ENCODE assay signal across 8 cellular contexts in genomic region chrX:11111947-11112346, GRCh38. TPM values are rescaled to one million over a fixed set of nuclear protein-coding genes. Genes with fewer than 3 reads are reported as not detected.
DNase-seq lines count a peak whose midpoint lies in the region; ATAC-seq and TF ChIP-seq lines count a peak whose summit lies in the region.

No MANE protein-coding gene starts in this region.

- no peaks in the 10 kb centered on the region for H3K27me3 ChIP-seq in Caco-2 (replicated peaks; ENCODE audit: control insufficient read depth, insufficient read depth, low read length)
- H3K27me3 ChIP-seq in Panc1 (ENCODE audit: control insufficient read depth, insufficient read depth, low read length), result no peaks in the 10 kb centered on the region
- H3K27me3 ChIP-seq in esophagus muscularis mucosa, result no peaks in the 10 kb centered on the region
- no peaks in the 10 kb centered on the region for H3K27me3 ChIP-seq in parathyroid adenoma (ENCODE audit: control insufficient read depth, insufficient read depth, low read length)

- H3K27ac Mint-ChIP-seq in Caco-2 (ENCODE audit: unreplicated experiment), result peak overlapping the region; percentile 97

- H3K4me1 Mint-ChIP-seq in Caco-2 (ENCODE audit: low read depth, unreplicated experiment), result no peaks in the 10 kb centered on the region

- TF ChIP-seq EP300 in esophagus muscularis mucosa (IDR thresholded peaks at IDR 0.05), result no peak

- CTCF ChIA-PET in Caco-2 (lab: Charles Lee), result no interaction called here
- CTCF ChIA-PET in Panc1 (lab: Charles Lee), result no interaction called here

- in situ Hi-C loops in Panc1 (cut with HindIII; ENCODE audit: low pct_unique_long_range_greater_than_20kb, low sequenced_read_pairs), result no loop called here

- TF ChIP-seq POLR2A in esophagus muscularis mucosa (IDR thresholded peaks at IDR 0.05; ENCODE audit: low read depth), result no peak

- H3K27me3 Mint-ChIP-seq in Caco-2 (ENCODE audit: insufficient read depth, unreplicated experiment), result no peaks in the 10 kb centered on the region

- H3K4me3 ChIP-seq in Caco-2 (ENCODE audit: low read depth, low read length) (peak overlapping the region; percentile 82), Panc1 (ENCODE audit: low read depth in 2 of 2, low read length in 2 of 2) (peak overlapping the region; percentile 67 to 77), esophagus muscularis mucosa (peak overlapping the region; percentile 62 to 75 (median 70)), parathyroid adenoma (ENCODE audit: low read depth, low read length) (peak overlapping the region; percentile 70)

- H3K36me3 ChIP-seq in Caco-2 (ENCODE audit: control insufficient read depth, insufficient read depth, low read length) (no peaks in the 10 kb centered on the region), Panc1 (ENCODE audit: control insufficient read depth, insufficient read depth, low read length) (no peaks in the 10 kb centered on the region), esophagus muscularis mucosa (peaks cover 7 to 30% (median 25%) of the 10 kb centered on the region in 4 donors), parathyroid adenoma (ENCODE audit: control insufficient read depth, insufficient read depth, low read length) (no peaks in the 10 kb centered on the region)

- intact Hi-C loops in Caco-2 (cut with micrococcal nuclease; ENCODE audit: unreplicated experiment) (loop anchor here (5.0 kb wide), 1 partner anchor 785 kb away; no protein-coding TSS in a partner anchor), Panc1 (cut with micrococcal nuclease; ENCODE audit: unreplicated experiment) (loop anchor here (10.0 kb wide), 1 partner anchor 477 kb away; no protein-coding TSS in a partner anchor), esophagus muscularis mucosa (cut with DNase I) (no loop called here)

- BruUV-seq in Caco-2 (replicated peaks; lab: Mats Ljungman, UMichigan) (TSS peak; percentile 46), Panc1 (replicated peaks; lab: Mats Ljungman, UMichigan) (TSS peak; percentile 61)

- H3K9me3 ChIP-seq in Caco-2 (no peaks in the 10 kb centered on the region), Panc1 (ENCODE audit: control insufficient read depth, insufficient read depth, low read depth, low read length) (no peaks in the 10 kb centered on the region), esophagus muscularis mucosa (no peaks in the 10 kb centered on the region), parathyroid adenoma (ENCODE audit: control insufficient read depth, low read length) (no peaks in the 10 kb centered on the region)

- POLR2A ChIA-PET in Caco-2 (lab: Charles Lee) (no interaction called here), Panc1 (lab: Charles Lee) (no interaction called here)

- TF ChIP-seq CTCF in Caco-2 (IDR thresholded peaks at IDR 0.05; ENCODE audit: insufficient read depth in 1 of 2, low read depth in 1 of 2, low read length in 1 of 2, severe bottlenecking in 1 of 2, unreplicated experiment in 1 of 2) (no peak), Panc1 (IDR thresholded peaks at IDR 0.05) (no peak), esophagus muscularis mucosa (IDR thresholded peaks at IDR 0.05) (no peak), parathyroid adenoma (IDR thresholded peaks at IDR 0.05) (no peak)

- H3K79me2 ChIP-seq in parathyroid adenoma, result no peaks in the 10 kb centered on the region

- H3K4me1 ChIP-seq in Caco-2 (no peaks in the 10 kb centered on the region), Panc1 (ENCODE audit: control insufficient read depth, insufficient read depth, low read length) (no peaks in the 10 kb centered on the region), esophagus muscularis mucosa (peaks cover 20 to 28% (median 25%) of the 10 kb centered on the region in 4 donors), parathyroid adenoma (peaks cover 7% of the 10 kb centered on the region)

- DNase-seq in Caco-2, result no peak
- DNase-seq in Panc1 (ENCODE audit: low read depth, low spot score), result no peak
- DNase-seq in esophagus muscularis mucosa (ENCODE audit: extremely low spot score), result no peak
- DNase-seq in SW 1271 (lab: John Stamatoyannopoulos, UW), result no peak
- DNase-seq in NCI-H82 (lab: John Stamatoyannopoulos, UW), result no peak
- no peak for DNase-seq in glomerular visceral epithelial cell (ENCODE audit: extremely low spot score)

- 59% methylated on average over 9 of the region's 9 CpGs for WGBS in esophagus muscularis mucosa

- H3K9me3 Mint-ChIP-seq in Caco-2 (ENCODE audit: unreplicated experiment), result no peaks in the 10 kb centered on the region

- H3K9ac ChIP-seq in parathyroid adenoma, result no peak overlapping the region

- no peak overlapping the region for H3K4me3 Mint-ChIP-seq in Caco-2 (ENCODE audit: unreplicated experiment)

- peak overlapping the region; percentile 75 for H2AFZ ChIP-seq in parathyroid adenoma

- H3K36me3 Mint-ChIP-seq in Caco-2 (ENCODE audit: insufficient read depth, unreplicated experiment), result peaks cover 39% of the 10 kb centered on the region

- no peak for ATAC-seq in Panc1
- ATAC-seq in GM19397 (IDR thresholded peaks at IDR 0.05; ENCODE audit: unreplicated experiment), result no peak

- H3K4me2 ChIP-seq in parathyroid adenoma (ENCODE audit: low read length), result peak overlapping the region; percentile 80

- H3K27ac ChIP-seq in Panc1 (ENCODE audit: low read length) (peak overlapping the region; percentile 72), esophagus muscularis mucosa (replicated peaks in 1 of 4) (peak overlapping the region; percentile 79 to 88 (median 84)), parathyroid adenoma (peak overlapping the region; percentile 78)

RNA-seq across cellular contexts. Expression of gene HCCS, which starts 0.8 kb away (rescaled TPM):
- total RNA-seq in Caco-2 (2022) (39.8 and 42.4 TPM in 2 replicates), Panc1 (2021; ENCODE audit: unreplicated experiment) (32.7 TPM), esophagus muscularis mucosa (10 to 100 TPM; 17.7 to 24.2 (median 22.0) TPM)
- 23.8 TPM for polyA plus RNA-seq in Panc1 (2012; ENCODE audit: insufficient read length)
